ENCODE assay signal across 8 cellular contexts in the genomic region with DNA sequence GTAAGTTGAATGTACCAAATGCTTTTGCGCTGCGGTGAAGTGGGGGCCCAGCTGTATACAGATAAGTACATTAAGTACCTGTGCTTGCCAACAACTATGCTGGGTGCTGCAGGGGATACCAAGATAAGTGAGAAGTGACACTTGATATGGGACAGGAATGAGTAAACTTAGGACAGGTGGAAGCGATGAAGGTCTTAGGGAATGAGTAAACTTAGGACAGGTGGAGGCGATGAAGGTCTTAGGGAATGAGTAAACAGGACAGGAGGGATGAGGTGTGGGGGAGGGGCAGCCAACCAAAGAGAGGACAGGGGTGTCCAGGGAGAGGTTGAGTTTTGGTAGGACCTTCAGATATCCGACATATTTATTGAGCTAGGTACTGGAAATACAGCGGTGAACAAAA. TPM values are rescaled to one million over a fixed set of nuclear protein-coding genes. Genes with fewer than 3 reads are reported as not detected.
DNase-seq lines count a peak whose midpoint lies in the region; ATAC-seq and TF ChIP-seq lines count a peak whose summit lies in the region.

No MANE protein-coding gene starts in this region.

- H3K9ac ChIP-seq in NT2/D1 (ENCODE audit: insufficient read length, low read depth) = peak overlapping the region; percentile 44

- H3K4me2 ChIP-seq in DOHH2 (ENCODE audit: low read length) = peak overlapping the region; percentile 80

- no peaks in the 10 kb centered on the region for H3K27me3 Mint-ChIP-seq in progenitor cell of endocrine pancreas

- peaks cover 20% of the 10 kb centered on the region; the same call in 1 of the 2 replicates for H4K20me1 ChIP-seq in DOHH2 (ENCODE audit: control insufficient read depth, insufficient read depth, low read depth, low read length)

- H3K4me3 ChIP-seq in DOHH2 (ENCODE audit: low read length) = peak overlapping the region; percentile 86
- H3K4me3 ChIP-seq in NT2/D1 (ENCODE audit: insufficient read length, low read depth) = peak overlapping the region; percentile 93
- H3K4me3 ChIP-seq in epithelial cell of esophagus (ENCODE audit: low read length) = peak overlapping the region; percentile 88

- peaks cover 100% of the 10 kb centered on the region for H3K79me2 ChIP-seq in DOHH2 (ENCODE audit: control insufficient read depth, low read length)

- no peaks in the 10 kb centered on the region for H3F3A ChIP-seq in DOHH2 (ENCODE audit: control insufficient read depth, insufficient read depth)

- TF ChIP-seq CTCF in DOHH2 (IDR thresholded peaks at IDR 0.05; ENCODE audit: low read depth, low read length, poor library complexity, severe bottlenecking) (no peak), epithelial cell of esophagus (IDR thresholded peaks at IDR 0.05; ENCODE audit: insufficient read depth, low read depth, low read length, missing control alignments) (no peak), progenitor cell of endocrine pancreas (IDR thresholded peaks at IDR 0.05; ENCODE audit: unreplicated experiment) (no peak)

- DNase-seq in NT2/D1 (ENCODE audit: low read depth, low spot score) (no peak), epithelial cell of esophagus (ENCODE audit: low read depth) (no peak), progenitor cell of endocrine pancreas (ENCODE audit: low spot score, unreplicated experiment) (no peak), NCI-H1048 (lab: John Stamatoyannopoulos, UW) (no peak), NCI-H128 (lab: John Stamatoyannopoulos, UW; ENCODE audit: unreplicated experiment) (no peak), AG08396 (ENCODE audit: low spot score) (no peak)

- H3K27ac ChIP-seq in DOHH2 (ENCODE audit: low read depth, low read length) = peak overlapping the region; percentile 77; the same call in 1 of the 2 replicates

- H3K4me1 ChIP-seq in DOHH2 (ENCODE audit: control insufficient read depth, low read length) (peaks cover 45% of the 10 kb centered on the region), NT2/D1 (ENCODE audit: insufficient read depth, insufficient read length) (peaks cover 16% of the 10 kb centered on the region)

- peak overlapping the region; percentile 77 for H3K27ac Mint-ChIP-seq in progenitor cell of endocrine pancreas

- H3K36me3 ChIP-seq in DOHH2 (ENCODE audit: control insufficient read depth, low read length) (peaks cover 82% of the 10 kb centered on the region), NT2/D1 (ENCODE audit: insufficient read depth, insufficient read length, low read length) (peaks cover 46% of the 10 kb centered on the region)

- peaks cover 7% of the 10 kb centered on the region for H3K36me3 Mint-ChIP-seq in progenitor cell of endocrine pancreas (ENCODE audit: insufficient read depth)

- H3K9me2 ChIP-seq in DOHH2 (replicated peaks; ENCODE audit: control insufficient read depth, low read length) = no peaks in the 10 kb centered on the region

- peak overlapping the region; percentile 97 for H3K4me3 Mint-ChIP-seq in progenitor cell of endocrine pancreas (ENCODE audit: low read depth)

- peaks cover 17% of the 10 kb centered on the region for H3K4me1 Mint-ChIP-seq in progenitor cell of endocrine pancreas (ENCODE audit: low read depth)

- H3K27me3 ChIP-seq in DOHH2 (ENCODE audit: control insufficient read depth, low read length) (no peaks in the 10 kb centered on the region), NT2/D1 (ENCODE audit: insufficient read depth, insufficient read length) (no peaks in the 10 kb centered on the region)

- no peaks in the 10 kb centered on the region for H3K9me3 ChIP-seq in DOHH2 (ENCODE audit: control insufficient read depth, insufficient read depth, low read length)
- H3K9me3 ChIP-seq in NT2/D1 (ENCODE audit: insufficient read depth, low read length) = no peaks in the 10 kb centered on the region

- ATAC-seq in GM21825 (IDR thresholded peaks at IDR 0.05; ENCODE audit: unreplicated experiment) = no peak

- no peaks in the 10 kb centered on the region for H3K9me3 Mint-ChIP-seq in progenitor cell of endocrine pancreas (ENCODE audit: low read depth)

RNA-seq across cellular contexts. Expression of a gene that starts 1.4 kb away (rescaled TPM):
- total RNA-seq in progenitor cell of endocrine pancreas = 119 and 122 TPM in 2 replicates

RNA-seq across cellular contexts. Expression of a gene that starts 1.5 kb away (rescaled TPM):
- total RNA-seq in progenitor cell of endocrine pancreas = 48.5 and 49.7 TPM in 2 replicates

RNA-seq across cellular contexts. Expression of a gene that starts 54.9 kb away (rescaled TPM):
- total RNA-seq in progenitor cell of endocrine pancreas = 35.7 and 39.3 TPM in 2 replicates
